Comparison of ENCODE assay signal across 8 cellular contexts in genomic region chr7:38249849-38250248, GRCh38.
A peak's percentile ranks its signal among the peaks of the same experiment; 100 is the strongest.
DNase-seq lines count a peak whose midpoint lies in the region; ATAC-seq and FAIRE-seq lines count a peak whose summit lies in the region.
"Not testable (repeated sequence)": the region's sequence is repeated elsewhere in the genome, so short reads cannot be mapped to it uniquely, and the experiment has no call there.

No MANE protein-coding gene starts in this region.

- H3K36me3 Mint-ChIP-seq in activated naive CD8-positive, alpha-beta T cell treated with anti-CD3 and anti-CD28 coated beads for 36 hours; stimulated activated naive CD8-positive, alpha-beta T cell treated with anti-CD3 and anti-CD28 coated beads, Interleukin-15, Interleukin-2, amounts not matched to agents 100 ng/mL and 50 ng/mL, for 24 hours (ENCODE audit: low read depth): not testable (repeated sequence)

- not testable (repeated sequence) for H3K4me1 Mint-ChIP-seq in activated naive CD8-positive, alpha-beta T cell treated with anti-CD3 and anti-CD28 coated beads for 36 hours
- H3K4me1 Mint-ChIP-seq in stimulated activated naive CD8-positive, alpha-beta T cell treated with anti-CD3 and anti-CD28 coated beads, Interleukin-15, Interleukin-2, amounts not matched to agents 100 ng/mL and 50 ng/mL, for 24 hours (ENCODE audit: low read depth): peaks cover 30% of the 10 kb centered on the region

- not testable (repeated sequence) for H3K27me3 Mint-ChIP-seq in activated naive CD8-positive, alpha-beta T cell treated with anti-CD3 and anti-CD28 coated beads for 36 hours; stimulated activated naive CD8-positive, alpha-beta T cell treated with anti-CD3 and anti-CD28 coated beads, Interleukin-15, Interleukin-2, amounts not matched to agents 100 ng/mL and 50 ng/mL, for 24 hours

- not testable (repeated sequence) for DNase-seq in GM19239 (ENCODE audit: insufficient read length, low spot score); activated naive CD8-positive, alpha-beta T cell treated with anti-CD3 and anti-CD28 coated beads for 36 hours
- DNase-seq in SKM-1 (lab: John Stamatoyannopoulos, UW; ENCODE audit: unreplicated experiment): peak; percentile 29

- H3K27ac Mint-ChIP-seq in activated naive CD8-positive, alpha-beta T cell treated with anti-CD3 and anti-CD28 coated beads for 36 hours; stimulated activated naive CD8-positive, alpha-beta T cell treated with anti-CD3 and anti-CD28 coated beads, Interleukin-15, Interleukin-2, amounts not matched to agents 100 ng/mL and 50 ng/mL, for 24 hours: not testable (repeated sequence)

- ATAC-seq in GM18499 (IDR thresholded peaks at IDR 0.05; ENCODE audit: insufficient read depth, unreplicated experiment) (peak; percentile 93), GM21576 (IDR thresholded peaks at IDR 0.05; ENCODE audit: unreplicated experiment) (peak; percentile 84), HG03045 (IDR thresholded peaks at IDR 0.05; ENCODE audit: unreplicated experiment) (peak; percentile 87), HG03565 (IDR thresholded peaks at IDR 0.05; ENCODE audit: unreplicated experiment) (peak; percentile 70)

- H3K4me3 Mint-ChIP-seq in activated naive CD8-positive, alpha-beta T cell treated with anti-CD3 and anti-CD28 coated beads for 36 hours: peak overlapping the region; percentile 50
- peak overlapping the region; percentile 32 for H3K4me3 Mint-ChIP-seq in stimulated activated naive CD8-positive, alpha-beta T cell treated with anti-CD3 and anti-CD28 coated beads, Interleukin-15, Interleukin-2, amounts not matched to agents 100 ng/mL and 50 ng/mL, for 24 hours

- not testable (repeated sequence) for H3K9me3 Mint-ChIP-seq in activated naive CD8-positive, alpha-beta T cell treated with anti-CD3 and anti-CD28 coated beads for 36 hours; stimulated activated naive CD8-positive, alpha-beta T cell treated with anti-CD3 and anti-CD28 coated beads, Interleukin-15, Interleukin-2, amounts not matched to agents 100 ng/mL and 50 ng/mL, for 24 hours

- FAIRE-seq in GM19239 (lab: Jason Lieb, UNC): peak; percentile 67
